8 cellular contexts compared by ENCODE assay signal in genomic region chr4:22500831-22501714, GRCh38. TPM values are rescaled to one million over a fixed set of nuclear protein-coding genes. Genes with fewer than 3 reads are reported as not detected.
DNase-seq lines count a peak whose midpoint lies in the region; ATAC-seq and TF ChIP-seq lines count a peak whose summit lies in the region.

No MANE protein-coding gene starts in this region.

- H3K27ac Mint-ChIP-seq in GM23338 = peak overlapping the region; percentile 84; the same call in 1 of the 2 replicates
- H3K27ac Mint-ChIP-seq in CD4-positive, alpha-beta memory T cell = no peak overlapping the region

- peak; percentile 63 for ATAC-seq in GM23338

- no peaks in the 10 kb centered on the region for H3K9me2 ChIP-seq in GM23338 (ENCODE audit: insufficient read depth)

- POLR2A ChIA-PET in RWPE1 (lab: Yijun Ruan, JAX; ENCODE audit: low non-redundant PET) = interaction anchor here (1.6 kb wide), 1 partner anchor 15 kb away, joined by 5 read pairs; the partner anchor contains the start of gene ADGRA3
- POLR2A ChIA-PET in CD4-positive, alpha-beta memory T cell (lab: Charles Lee; ENCODE audit: partially characterized antibody) = no interaction called here

- H3K4me3 Mint-ChIP-seq in GM23338 = no peak overlapping the region
- no peak overlapping the region for H3K4me3 Mint-ChIP-seq in CD4-positive, alpha-beta memory T cell

- WGBS in testis, 2 donors = 86 to 90% methylated on average over 6 of the region's 6 CpGs

- H3K27ac ChIP-seq in GM23338 (ENCODE audit: low read depth) = peak overlapping the region; percentile 7
- peak overlapping the region; percentile 85 for H3K27ac ChIP-seq in RWPE1
- H3K27ac ChIP-seq in CD4-positive, alpha-beta memory T cell (ENCODE audit: low read depth, low read length) = no peak overlapping the region
- no peak overlapping the region for H3K27ac ChIP-seq in testis

- H3K9me3 Mint-ChIP-seq in GM23338 = no peaks in the 10 kb centered on the region; the same call in 2 of the 3 replicates
- H3K9me3 Mint-ChIP-seq in CD4-positive, alpha-beta memory T cell = peaks cover 0 to 13% (median 1%) of the 10 kb centered on the region in 8 donors

- no peaks in the 10 kb centered on the region for H3K79me2 ChIP-seq in GM23338 (replicated peaks; ENCODE audit: insufficient read depth)

- no peak overlapping the region for H2AFZ ChIP-seq in GM23338

- peaks cover 25% of the 10 kb centered on the region for H3K4me1 Mint-ChIP-seq in GM23338
- no peaks in the 10 kb centered on the region for H3K4me1 Mint-ChIP-seq in CD4-positive, alpha-beta memory T cell

- no peaks in the 10 kb centered on the region for H3K36me3 ChIP-seq in GM23338 (ENCODE audit: insufficient read depth)
- H3K36me3 ChIP-seq in CD4-positive, alpha-beta memory T cell (ENCODE audit: insufficient read depth, low read length) = no peaks in the 10 kb centered on the region
- no peaks in the 10 kb centered on the region for H3K36me3 ChIP-seq in testis (ENCODE audit: low read depth, missing control alignments)

- no peaks in the 10 kb centered on the region for H3K36me3 Mint-ChIP-seq in GM23338 (ENCODE audit: low read depth)
- no peaks in the 10 kb centered on the region for H3K36me3 Mint-ChIP-seq in CD4-positive, alpha-beta memory T cell

- TF ChIP-seq CTCF in GM23338 (conservative IDR thresholded peaks at IDR 0.05; ENCODE audit: low read depth in 2 of 2) = no peak
- no peak for TF ChIP-seq CTCF in RWPE1 (conservative IDR thresholded peaks at IDR 0.05; ENCODE audit: low read depth)
- no peak for TF ChIP-seq CTCF in testis (IDR thresholded peaks at IDR 0.05)

- peak overlapping the region; percentile 41 for H3K4me2 ChIP-seq in GM23338

- peaks cover 30% of the 10 kb centered on the region for H4K20me1 ChIP-seq in GM23338 (replicated peaks; ENCODE audit: insufficient read depth)

- no peaks in the 10 kb centered on the region for H3K9me3 ChIP-seq in CD4-positive, alpha-beta memory T cell (ENCODE audit: control insufficient read depth in 1 of 2, low read length in 2 of 2)
- H3K9me3 ChIP-seq in testis = no peaks in the 10 kb centered on the region

- H3K27me3 Mint-ChIP-seq in GM23338 (ENCODE audit: insufficient read depth, low read depth, poor library complexity) = no peaks in the 10 kb centered on the region
- H3K27me3 Mint-ChIP-seq in CD4-positive, alpha-beta memory T cell = no peaks in the 10 kb centered on the region

- intact Hi-C loops in CD4-positive, alpha-beta memory T cell (cut with micrococcal nuclease) = no loop called here
- intact Hi-C loops in testis (cut with DNase I; ENCODE audit: low total_unique reads) = no loop called here

- no peak overlapping the region for H3K4me3 ChIP-seq in GM23338
- H3K4me3 ChIP-seq in CD4-positive, alpha-beta memory T cell (ENCODE audit: low read length in 2 of 2) = no peak overlapping the region
- no peak overlapping the region for H3K4me3 ChIP-seq in testis

- no peaks in the 10 kb centered on the region for H3K27me3 ChIP-seq in GM23338 (ENCODE audit: insufficient read depth)
- H3K27me3 ChIP-seq in CD4-positive, alpha-beta memory T cell (ENCODE audit: insufficient read depth, low read length) = no peaks in the 10 kb centered on the region
- H3K27me3 ChIP-seq in testis = no peaks in the 10 kb centered on the region

- no peaks in the 10 kb centered on the region for H3F3A ChIP-seq in GM23338 (replicated peaks; ENCODE audit: low read depth)

- peaks cover 20% of the 10 kb centered on the region for H3K4me1 ChIP-seq in GM23338 (ENCODE audit: insufficient read depth)
- no peaks in the 10 kb centered on the region for H3K4me1 ChIP-seq in CD4-positive, alpha-beta memory T cell (ENCODE audit: insufficient read depth, low read length)
- peaks cover 3% of the 10 kb centered on the region for H3K4me1 ChIP-seq in testis

- CTCF ChIA-PET in RWPE1 (lab: Yijun Ruan, JAX) = no interaction called here
- CTCF ChIA-PET in CD4-positive, alpha-beta memory T cell (lab: Charles Lee; ENCODE audit: partially characterized antibody) = no interaction called here

- no peak for TF ChIP-seq POLR2A in testis (IDR thresholded peaks at IDR 0.05)

- DNase-seq in GM23338 (ENCODE audit: low spot score) (no peak), RWPE1 (ENCODE audit: low spot score) (peak; percentile 86), iris pigment epithelial cell (ENCODE audit: low read depth) (peak; percentile 75), testis (no peak), NCI-H2227 (lab: John Stamatoyannopoulos, UW; ENCODE audit: unreplicated experiment) (no peak)
- peak in 2 of 3 experiments; percentile 19 to 31 for DNase-seq in stimulated activated CD4-positive, alpha-beta T cell treated with anti-CD3 and anti-CD28 coated beads, TNF-alpha, amount 100 ng/mL, for 24 hours (ENCODE audit: low read depth in 3 of 3)
- no peak for DNase-seq in CD4-positive, alpha-beta memory T cell
- DNase-seq in activated CD4-positive, CD25-positive, alpha-beta regulatory T cell treated with anti-CD3 and anti-CD28 coated beads, Interleukin-2, amount 50 U/mL, for 72 hours = no peak

TF ChIP-seq in GM23338, 12 proteins besides CTCF, POLR2A, EP300 and RAD21:
- no peak for TF ChIP-seq EZH2 (IDR thresholded peaks at IDR 0.05; ENCODE audit: low read depth, unreplicated experiment)
- TF ChIP-seq POLR2AphosphoS5 (IDR thresholded peaks at IDR 0.05; ENCODE audit: low read depth) = no peak
- TF ChIP-seq ZNF114 (CRISPR knock-in tag; IDR thresholded peaks at IDR 0.05) = no peak

RNA-seq across cellular contexts. Expression of gene ADGRA3, which starts 14.8 kb away (rescaled TPM):
- 73.9 and 75.3 TPM in 2 replicates for total RNA-seq in GM23338 (2014; rRNA removed; shearing (Covaris generic))
- polyA plus RNA-seq in GM23338 (2016; fragmentation: Nextera tagmentation; extraction: Ambion mirVana) (14.1 and 16.2 TPM in 2 replicates), testis (ENCODE audit: insufficient read depth, low read depth, low replicate concordance) (22.9 TPM)
- under 1 TPM; 0.20 to 0.30 TPM for total RNA-seq in CD4-positive, alpha-beta memory T cell
- under 1 TPM in 1 of 2 donors, not detected in 1; 0.09 TPM for polyA plus RNA-seq in CD4-positive, alpha-beta memory T cell
- 10 to 100 TPM; 36.8 to 41.7 TPM for total RNA-seq in testis

Comparison
In these comparisons a context has a peak if more than half of its experiments do, and no peak if none do; other contexts are left out.
1. DNase-seq: peak in RWPE1 (single experiment), iris pigment epithelial cell (single experiment) and stimulated activated CD4-positive, alpha-beta T cell treated with anti-CD3 and anti-CD28 coated beads, TNF-alpha, amount 100 ng/mL, for 24 hours (2 of 3); none in GM23338 (single experiment), CD4-positive, alpha-beta memory T cell (0 of 5), testis (single experiment), NCI-H2227 (single experiment) and activated CD4-positive, CD25-positive, alpha-beta regulatory T cell treated with anti-CD3 and anti-CD28 coated beads, Interleukin-2, amount 50 U/mL, for 72 hours (single experiment).
2. H3K27ac ChIP-seq: peak in GM23338 (single experiment) and RWPE1 (single experiment); none in CD4-positive, alpha-beta memory T cell (single experiment) and testis (0 of 2).
3. RNA of gene ADGRA3, which starts 14.8 kb away (total RNA-seq): 73.9 to 75.3 TPM in GM23338 and 36.8 to 41.7 TPM in testis; 0.20 to 0.30 TPM in CD4-positive, alpha-beta memory T cell; every median in the first group is over 10 times any median in the second.